ENCODE assay signal across 8 cellular contexts in the genomic region with DNA sequence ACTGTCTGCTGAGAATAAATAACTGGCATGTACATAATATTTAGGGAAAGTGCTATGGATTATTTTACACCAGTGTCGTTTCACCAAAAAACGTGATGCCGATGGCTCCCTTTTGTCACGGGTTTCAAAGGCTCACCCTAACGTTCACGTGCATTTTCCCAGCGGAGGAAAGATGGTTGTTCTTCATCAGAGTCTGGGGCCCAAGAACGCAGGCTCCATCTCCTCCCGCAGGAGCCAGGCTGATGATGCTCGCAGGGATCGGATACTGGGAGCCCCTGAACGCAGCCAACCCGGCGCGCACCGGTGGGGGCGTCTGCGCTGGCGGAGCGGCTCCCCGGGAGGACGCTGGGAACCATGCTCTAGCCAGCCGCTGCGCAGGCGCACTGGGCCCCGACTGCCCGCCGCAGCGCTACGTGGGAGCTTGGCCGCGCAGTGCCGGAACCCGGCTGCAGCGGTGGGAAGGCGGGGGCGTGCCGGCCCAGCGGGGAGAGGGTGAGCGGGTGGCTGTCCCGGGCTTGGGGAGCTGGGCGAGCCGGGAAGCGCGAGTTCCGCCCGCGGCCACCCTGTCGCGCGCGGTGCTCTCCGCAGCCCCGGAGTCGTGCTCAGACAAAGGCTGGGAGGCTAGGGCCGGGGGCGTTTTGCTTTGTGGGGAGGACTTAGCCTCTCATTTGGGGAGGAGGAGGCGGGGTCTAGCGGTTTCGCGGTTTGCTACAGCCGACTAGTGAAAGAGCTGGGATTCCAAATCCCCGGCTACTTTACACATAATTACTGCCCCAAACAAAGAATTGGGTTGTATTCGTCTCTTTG. TPM values are rescaled to one million over a fixed set of nuclear protein-coding genes. Genes with fewer than 3 reads are reported as not detected.
A peak's percentile ranks its signal among the peaks of the same experiment; 100 is the strongest.
DNase-seq lines count a peak whose midpoint lies in the region; ATAC-seq and TF ChIP-seq lines count a peak whose summit lies in the region.

A gene (plus strand): TSS at position 793 of the 807 bp plus-strand sequence. CDS start 486 bp downstream, outside the sequence.

- H3K27me3 Mint-ChIP-seq in activated B cell treated with CpG ODN at 0.5 μM for 24 hours: no peaks in the 10 kb centered on the region

- H3K4me3 ChIP-seq in AG04450 (ENCODE audit: low read depth, low read length): peak within 1 kb of the TSS; percentile 80
- peak within 1 kb of the TSS; percentile 63 to 83 (median 72) for H3K4me3 ChIP-seq in spleen

- peak within 1 kb of the TSS; percentile 90 for H3K27ac Mint-ChIP-seq in activated B cell treated with CpG ODN at 0.5 μM for 24 hours

- ATAC-seq in GM18873 (IDR thresholded peaks at IDR 0.05; ENCODE audit: low FRiP score, unreplicated experiment) (peak; percentile 63), HG03139 (IDR thresholded peaks at IDR 0.05; ENCODE audit: unreplicated experiment) (peak; percentile 75), activated B cell treated with CpG ODN at 0.5 μM for 24 hours (ENCODE audit: low read depth) (peak; percentile 80)

- no peak for TF ChIP-seq POLR2A in spleen (IDR thresholded peaks at IDR 0.05)

- H3K36me3 Mint-ChIP-seq in activated B cell treated with CpG ODN at 0.5 μM for 24 hours (ENCODE audit: low read depth): peaks cover 33% of the 10 kb centered on the region

- no peaks in the 10 kb centered on the region for H3K27me3 ChIP-seq in AG04450 (ENCODE audit: control insufficient read depth, insufficient read depth, low read length)
- H3K27me3 ChIP-seq in spleen (replicated peaks in 1 of 7): no peaks in the 10 kb centered on the region

- H3K9me3 ChIP-seq in AG04450 (ENCODE audit: control insufficient read depth, insufficient read depth, low read length) (peaks cover 29% of the 10 kb centered on the region), spleen (peaks cover 0 to 65% (median 51%) of the 10 kb centered on the region in 8 donors)

- H3K36me3 ChIP-seq in spleen: peaks cover 0 to 18% (median 0%) of the 10 kb centered on the region in 6 donors

- no peak for TF ChIP-seq CTCF in AG04450 (IDR thresholded peaks at IDR 0.05; ENCODE audit: low read depth, low read length)
- TF ChIP-seq CTCF in activated B cell treated with CpG ODN at 0.5 μM for 24 hours (IDR thresholded peaks at IDR 0.05): no peak
- TF ChIP-seq CTCF in spleen (IDR thresholded peaks at IDR 0.05 in 8 of 11, conservative IDR thresholded peaks at IDR 0.05 in 3 of 11): peak in 2 of 11 experiments; percentile 16 to 22

- POLR2A ChIA-PET in AG04450 (lab: Yijun Ruan, JAX) (interaction anchor here (0.5 to 1.6 kb wide), 7 partner anchors 10 to 896 kb away, joined by 3 to 12 read pairs (median 4); a partner anchor contains a TSS), activated B cell treated with CpG ODN at 0.5 μM for 24 hours (lab: Charles Lee) (interaction anchor here (0.6 to 2.1 kb wide), 20 partner anchors 9 to 1302 kb away, joined by 3 to 18 read pairs (median 6); a partner anchor contains a TSS)

- H3K4me1 Mint-ChIP-seq in activated B cell treated with CpG ODN at 0.5 μM for 24 hours: peaks cover 30% of the 10 kb centered on the region

- intact Hi-C loops in activated B cell treated with CpG ODN at 0.5 μM for 24 hours (cut with micrococcal nuclease) (loop anchor here (1.0 to 5.0 kb wide), 5 partner anchors 27 to 192 kb away; a partner anchor contains a TSS), spleen (cut with DNase I; ENCODE audit: low total_unique reads) (no loop called here)

- H3K4me3 Mint-ChIP-seq in activated B cell treated with CpG ODN at 0.5 μM for 24 hours: peak within 1 kb of the TSS; percentile 86

- H3K27ac ChIP-seq in AG04450 (ENCODE audit: low read depth, low read length) (peak within 1 kb of the TSS; percentile 92), caudate nucleus (ENCODE audit: low read depth, low read length) (peak within 1 kb of the TSS; percentile 72), spleen (peak within 1 kb of the TSS; percentile 61 to 88 (median 82))

- H3K4me1 ChIP-seq in spleen: peaks cover 6 to 25% (median 17%) of the 10 kb centered on the region in 6 donors

- 0 to 1% (median 0%) methylated on average over 36 to 64 of the region's 64 CpGs for WGBS in spleen, 5 donors

- H3K9me3 Mint-ChIP-seq in activated B cell treated with CpG ODN at 0.5 μM for 24 hours: peaks cover 14% of the 10 kb centered on the region

- CTCF ChIA-PET in AG04450 (lab: Charles Lee): interaction anchor here (1.0 to 1.2 kb wide), 2 partner anchors 10 to 306 kb away, joined by 6 to 8 read pairs; no protein-coding TSS in a partner anchor
- CTCF ChIA-PET in activated B cell treated with CpG ODN at 0.5 μM for 24 hours (lab: Charles Lee): interaction anchor here (0.9 to 2.4 kb wide), 3 partner anchors 10 to 83 kb away, joined by 3 to 14 read pairs (median 4); no protein-coding TSS in a partner anchor

- DNase-seq in AG04450 (ENCODE audit: low read depth, low spot score) (peak; percentile 76), NCI-H2227 (lab: John Stamatoyannopoulos, UW; ENCODE audit: unreplicated experiment) (peak; percentile 98), activated B cell treated with CpG ODN at 0.5 μM for 24 hours (peak; percentile 97), caudate nucleus (lab: John Stamatoyannopoulos, UW) (peak in 60 of 61 donors; percentile 23 to 92 (median 81)), iris pigment epithelial cell (ENCODE audit: low read depth) (peak; percentile 92), spleen (peak; percentile 97)

RNA-seq across cellular contexts. Expression of the gene that starts here (rescaled TPM):
- 4.4 and 5.9 TPM in 2 replicates for polyA plus RNA-seq in AG04450 (2011; rRNA removed)
- 5.9 and 6.1 TPM in 2 replicates for polyA minus RNA-seq in AG04450 (2011; rRNA and poly(A)+ RNA removed)
- 8.9 and 10.4 TPM in 2 replicates for total RNA-seq in activated B cell treated with CpG ODN at 0.5 μM for 24 hours
- 1 to 10 TPM; 1.9 to 5.0 (median 2.6) TPM for total RNA-seq in spleen
- polyA plus RNA-seq in spleen: 1 to 10 TPM in 1 of 3 donors, under 1 TPM in 2; 0.80 to 1.0 (median 0.96) TPM

Comparison
In these comparisons a context has a peak if more than half of its experiments do, and no peak if none do; other contexts are left out.
1. Peak in every context shown above with its lines: DNase-seq, ATAC-seq, H3K4me3 ChIP-seq and H3K27ac ChIP-seq.